In genomic region chr5:73822989-73823339, GRCh38 we compare ENCODE assay signal across 13 cellular contexts.
A peak's percentile ranks its signal among the peaks of the same experiment; 100 is the strongest.
DNase-seq lines count a peak whose midpoint lies in the region; ATAC-seq and TF ChIP-seq lines count a peak whose summit lies in the region.
"Had no signal": no experiment of that assay in that cellular context is flagged by ENCODE, and none has a peak within 500 bp of the region (broad histone marks: within the 10 kb centered on the region; RNA-seq: fewer than 3 reads in every experiment).

No MANE protein-coding gene starts in this region.

- no peaks in the 10 kb centered on the region for H3K27me3 ChIP-seq in right cardiac atrium (ENCODE audit: control insufficient read depth, insufficient read depth)

- BruUV-seq in MCF 10A (replicated peaks; lab: Mats Ljungman, UMichigan) = no TSS peak

- H3K27ac ChIP-seq in right cardiac atrium (ENCODE audit: low read length) = no peak overlapping the region

- CTCF ChIA-PET in MCF 10A (lab: Yijun Ruan, JAX) = interaction anchor here (0.5 to 1.7 kb wide), 4 partner anchors 10 to 436 kb away, joined by 3 to 7 read pairs (median 4); no protein-coding TSS in a partner anchor

- no peaks in the 10 kb centered on the region for H3K36me3 Mint-ChIP-seq in MCF 10A (ENCODE audit: insufficient read depth, unreplicated experiment)

- 52% methylated on average over 4 of the region's 4 CpGs for WGBS in right cardiac atrium

- H3K9me3 ChIP-seq in mucosa of descending colon (no peaks in the 10 kb centered on the region), right cardiac atrium (ENCODE audit: control insufficient read depth, low read length) (no peaks in the 10 kb centered on the region)

- TF ChIP-seq CTCF in MCF 10A (IDR thresholded peaks at IDR 0.05; ENCODE audit: unreplicated experiment) (no peak), mucosa of descending colon (IDR thresholded peaks at IDR 0.05) (no peak)

- no peaks in the 10 kb centered on the region for H3K36me3 ChIP-seq in mucosa of descending colon (ENCODE audit: low read depth)

- peaks cover 10% of the 10 kb centered on the region for H3K4me1 Mint-ChIP-seq in MCF 10A (ENCODE audit: insufficient read depth, unreplicated experiment)
- H3K4me1 Mint-ChIP-seq: B cell had no signal

- peaks cover 7% of the 10 kb centered on the region for H3K4me1 ChIP-seq in mucosa of descending colon (ENCODE audit: low read depth)
- H3K4me1 ChIP-seq in right cardiac atrium (ENCODE audit: control insufficient read depth, insufficient read depth, low read length) = no peaks in the 10 kb centered on the region

- no peak overlapping the region for H3K4me3 Mint-ChIP-seq in MCF 10A (ENCODE audit: unreplicated experiment)
- H3K4me3 Mint-ChIP-seq: B cell had no signal

- no peak overlapping the region for H3K27ac Mint-ChIP-seq in MCF 10A (ENCODE audit: low read depth, unreplicated experiment)
- H3K27ac Mint-ChIP-seq: B cell had no signal

- intact Hi-C loops in MCF 10A (cut with micrococcal nuclease) = no loop called here
- intact Hi-C loops in mucosa of descending colon (cut with DNase I, micrococcal nuclease) = no loop called here
- intact Hi-C loops in right cardiac atrium (cut with DNase I) = no loop called here
- intact Hi-C loops in sciatic nerve (cut with DNase I) = no loop called here

- peak; percentile 72 for ATAC-seq in mucosa of descending colon
- ATAC-seq in GM21381 (IDR thresholded peaks at IDR 0.05; ENCODE audit: unreplicated experiment) = no peak
- ATAC-seq in right cardiac atrium = no peak
- ATAC-seq in sciatic nerve = no peak
- no peak for ATAC-seq in HG02885 (IDR thresholded peaks at IDR 0.05; ENCODE audit: poor library complexity, unreplicated experiment)

- no peaks in the 10 kb centered on the region for H3K9me3 Mint-ChIP-seq in MCF 10A (ENCODE audit: unreplicated experiment)

- no peaks in the 10 kb centered on the region for H3K27me3 Mint-ChIP-seq in MCF 10A (ENCODE audit: insufficient read depth, unreplicated experiment)

- POLR2A ChIA-PET in MCF 10A (lab: Yijun Ruan, JAX) = interaction anchor here (0.6 to 3.0 kb wide), 9 partner anchors 9 to 458 kb away, joined by 3 to 61 read pairs (median 4); partner anchors contain the start of genes ANKRA2 and UTP15

- DNase-seq in Caki2 (ENCODE audit: low read depth) (peak; percentile 64), NCI-H2029 (lab: John Stamatoyannopoulos, UW) (peak; percentile 27), MCF 10A (ENCODE audit: unreplicated experiment) (peak; percentile 53), mucosa of descending colon (no peak), right cardiac atrium (no peak), sciatic nerve (ENCODE audit: low spot score) (no peak)
- DNase-seq: activated CD4-positive, CD25-positive, alpha-beta regulatory T cell treated with anti-CD3 and anti-CD28 coated beads, Interleukin-2, amount 50 U/mL, for 72 hours; activated effector memory CD4-positive, alpha-beta T cell treated with anti-CD3 and anti-CD28 coated beads, Interleukin-2, amount 50 U/mL, for 16 hours; substantia nigra had no signal

- H3K4me3 ChIP-seq in mucosa of descending colon (no peak overlapping the region), right cardiac atrium (ENCODE audit: low read length) (no peak overlapping the region)
- H3K4me3 ChIP-seq: lung had no signal

- in situ Hi-C loops in Caki2 (cut with HindIII; ENCODE audit: low pct_unique_long_range_greater_than_20kb, low sequenced_read_pairs) = no loop called here

Comparison
In these comparisons a context has a peak if more than half of its experiments do, and no peak if none do; other contexts are left out.
1. DNase-seq: peak in Caki2 (single experiment), NCI-H2029 (single experiment) and MCF 10A (single experiment); none in mucosa of descending colon (0 of 3), right cardiac atrium (0 of 3) and sciatic nerve (single experiment).